In genomic region chr7:43535810-43536585, GRCh38 we compare ENCODE assay signal across 2 cellular contexts.
TF ChIP-seq lines count a peak whose summit lies in the region.

No MANE protein-coding gene starts in this region.

TF ChIP-seq in GM23338, 12 proteins besides CTCF, POLR2A, EP300 and RAD21:
- TF ChIP-seq ETS1 (IDR thresholded peaks at IDR 0.05) (no peak), REST (IDR thresholded peaks at IDR 0.05; ENCODE audit: unreplicated experiment) (no peak), ZNF114 (CRISPR knock-in tag; IDR thresholded peaks at IDR 0.05) (no peak), EZH2phosphoT487 (IDR thresholded peaks at IDR 0.05; ENCODE audit: unreplicated experiment) (no peak), POLR2AphosphoS5 (IDR thresholded peaks at IDR 0.05; ENCODE audit: low read depth) (no peak), EZH2 (IDR thresholded peaks at IDR 0.05; ENCODE audit: low read depth, unreplicated experiment) (no peak), CREB1 (CRISPR knock-in tag; IDR thresholded peaks at IDR 0.05; ENCODE audit: low read depth) (no peak), JUNB (IDR thresholded peaks at IDR 0.05; ENCODE audit: unreplicated experiment) (no peak), NANOG (IDR thresholded peaks at IDR 0.05; ENCODE audit: borderline replicate concordance) (no peak)

TF ChIP-seq in SK-N-SH, 30 proteins besides CTCF, POLR2A, EP300 and RAD21 (continued from another document):
- peak; percentile 92 for TF ChIP-seq PBX3 (IDR thresholded peaks at IDR 0.05)
- peak; percentile 28; the same call in 1 of the 2 replicates for TF ChIP-seq FOSL2 (IDR thresholded peaks at IDR 0.05; ENCODE audit: borderline replicate concordance, low read depth)
- peak; percentile 86 for TF ChIP-seq POLR2AphosphoS5 (IDR thresholded peaks at IDR 0.05; ENCODE audit: low read depth, low read length)
- TF ChIP-seq RCOR1 (IDR thresholded peaks at IDR 0.05; ENCODE audit: low read length) = no peak
- peak; percentile 55; the same call in 1 of the 2 replicates for TF ChIP-seq MAX (IDR thresholded peaks at IDR 0.05; ENCODE audit: low read depth)
- TF ChIP-seq USF1 (IDR thresholded peaks at IDR 0.05; ENCODE audit: borderline replicate concordance, low read depth) = no peak
- TF ChIP-seq NRF1 (IDR thresholded peaks at IDR 0.05; ENCODE audit: low read depth, low read length) = no peak
- 0 out of 2 replicates have a peak, but pooled peaks have one; percentile 33 for TF ChIP-seq SIN3A (IDR thresholded peaks at IDR 0.05; ENCODE audit: borderline replicate concordance, low read depth, low read length)
- TF ChIP-seq SMC3 (IDR thresholded peaks at IDR 0.05; ENCODE audit: low read depth, low read length) = no peak
- TF ChIP-seq IRF3 (IDR thresholded peaks at IDR 0.05; ENCODE audit: low read depth, low read length) = no peak
- peak; percentile 78 for TF ChIP-seq JUND (IDR thresholded peaks at IDR 0.05)
- TF ChIP-seq TEAD4 (IDR thresholded peaks at IDR 0.05; ENCODE audit: borderline replicate concordance, insufficient read depth) = peak; percentile 88
- TF ChIP-seq USF2 (IDR thresholded peaks at IDR 0.05; ENCODE audit: borderline replicate concordance, low read depth, low read length) = no peak
- TF ChIP-seq NFIC (IDR thresholded peaks at IDR 0.05; ENCODE audit: borderline replicate concordance) = peak; percentile 77
- TF ChIP-seq TCF12 (IDR thresholded peaks at IDR 0.05) = peak; percentile 98
- TF ChIP-seq CHD2 (IDR thresholded peaks at IDR 0.05; ENCODE audit: low read length, partially characterized antibody) = no peak
- peak; percentile 55; the same call in 1 of the 2 replicates for TF ChIP-seq FOXM1 (IDR thresholded peaks at IDR 0.05; ENCODE audit: low read depth)
- no peak for TF ChIP-seq EZH2phosphoT487 (IDR thresholded peaks at IDR 0.05; ENCODE audit: borderline replicate concordance, low read depth)
